Comparison of ENCODE assay signal across 2 cellular contexts in genomic region chr3:5004319-5005152, GRCh38.
TF ChIP-seq lines count a peak whose summit lies in the region.

No MANE protein-coding gene starts in this region.

TF ChIP-seq in HepG2, 621 proteins besides CTCF, POLR2A, EP300 and RAD21:
- peak; percentile 26; the same call in 1 of the 2 replicates for TF ChIP-seq ZNF687 (CRISPR knock-in tag; IDR thresholded peaks at IDR 0.05)
- no peak for TF ChIP-seq ZSCAN29 (CRISPR knock-in tag; conservative IDR thresholded peaks at IDR 0.05)
- TF ChIP-seq ZNF121 (CRISPR knock-in tag; IDR thresholded peaks at IDR 0.05) = peak; percentile 75
- TF ChIP-seq ZNF883 (CRISPR knock-in tag; IDR thresholded peaks at IDR 0.05; ENCODE audit: not compliant biosample characterization) = no peak
- peak; percentile 3; the same call in 1 of the 2 replicates for TF ChIP-seq SALL1 (CRISPR knock-in tag; IDR thresholded peaks at IDR 0.05)

TF ChIP-seq in K562, 482 proteins besides CTCF, POLR2A, EP300 and RAD21:
- no peak for TF ChIP-seq E4F1 (CRISPR knock-in tag; IDR thresholded peaks at IDR 0.05; ENCODE audit: borderline replicate concordance)
- no peak for TF ChIP-seq ZNF253 (CRISPR knock-in tag; conservative IDR thresholded peaks at IDR 0.05)
- TF ChIP-seq HNRNPLL (IDR thresholded peaks at IDR 0.05; ENCODE audit: low read depth, low read length, poor library complexity, severe bottlenecking) = no peak
- TF ChIP-seq HDGF (IDR thresholded peaks at IDR 0.05) = no peak
- TF ChIP-seq MAX (CRISPR knock-in tag; IDR thresholded peaks at IDR 0.05) = no peak
- TF ChIP-seq ZNF224 (CRISPR knock-in tag; IDR thresholded peaks at IDR 0.05) = no peak
- TF ChIP-seq ZNF76 (CRISPR knock-in tag; IDR thresholded peaks at IDR 0.05; ENCODE audit: borderline replicate concordance) = no peak
- no peak for TF ChIP-seq TSC22D4 (tag; IDR thresholded peaks at IDR 0.05)
- no peak for TF ChIP-seq DPF2 (IDR thresholded peaks at IDR 0.05)
- peak; percentile 26; the same call in 1 of the 2 replicates for TF ChIP-seq SMARCA5 (IDR thresholded peaks at IDR 0.05)
- TF ChIP-seq KLF13 (tag; IDR thresholded peaks at IDR 0.05; ENCODE audit: borderline replicate concordance, low read depth) = no peak
- TF ChIP-seq TCF3 (CRISPR knock-in tag; IDR thresholded peaks at IDR 0.05) = no peak
- no peak for TF ChIP-seq ZNF444 (CRISPR knock-in tag; IDR thresholded peaks at IDR 0.05)
- no peak for TF ChIP-seq RBM14 (IDR thresholded peaks at IDR 0.05; ENCODE audit: borderline replicate concordance, insufficient read depth, low read depth, low read length)
- no peak for TF ChIP-seq BMI1 (IDR thresholded peaks at IDR 0.05; ENCODE audit: low read length)
- TF ChIP-seq CREB3L1 (IDR thresholded peaks at IDR 0.05; ENCODE audit: borderline replicate concordance, low read depth) = no peak
- peak; percentile 78 for TF ChIP-seq BCOR (IDR thresholded peaks at IDR 0.05)
- no peak for TF ChIP-seq LCOR (CRISPR knock-in tag; IDR thresholded peaks at IDR 0.05)
- TF ChIP-seq ZNF121 (CRISPR knock-in tag; conservative IDR thresholded peaks at IDR 0.05) = peak; percentile 92
- no peak for TF ChIP-seq ZNF408 (CRISPR knock-in tag; IDR thresholded peaks at IDR 0.05; ENCODE audit: low read depth)
- no peak for TF ChIP-seq FUS (optimal IDR thresholded peaks at IDR 0.05; ENCODE audit: low read depth, low read length)
- TF ChIP-seq SMC3 (conservative IDR thresholded peaks at IDR 0.05; ENCODE audit: insufficient read depth, low read depth, low read length) = no peak
- no peak for TF ChIP-seq ELF4 (CRISPR knock-in tag; IDR thresholded peaks at IDR 0.05)
- TF ChIP-seq POLR2H (tag; IDR thresholded peaks at IDR 0.05; ENCODE audit: low read depth) = no peak
- TF ChIP-seq ZNF551 (CRISPR knock-in tag; IDR thresholded peaks at IDR 0.05) = no peak
- peak; percentile 57 for TF ChIP-seq RBM25 (IDR thresholded peaks at IDR 0.05; ENCODE audit: low read depth, low read length, severe bottlenecking)
- peak; percentile 71 to 73 for TF ChIP-seq KDM1A (IDR thresholded peaks at IDR 0.05)
- no peak for TF ChIP-seq ZNF3 (CRISPR knock-in tag; IDR thresholded peaks at IDR 0.05)
- TF ChIP-seq ETS1 (conservative IDR thresholded peaks at IDR 0.05; ENCODE audit: control insufficient read depth, low read depth, low read length) = no peak
- TF ChIP-seq FOXP4 (CRISPR knock-in tag; IDR thresholded peaks at IDR 0.05; ENCODE audit: borderline replicate concordance) = no peak
- TF ChIP-seq YBX1 (IDR thresholded peaks at IDR 0.05) = no peak
- no peak for TF ChIP-seq LARP7 (IDR thresholded peaks at IDR 0.05)
- TF ChIP-seq TRIM28 (IDR thresholded peaks at IDR 0.05) = no peak
- TF ChIP-seq GATA2 (CRISPR knock-in tag; IDR thresholded peaks at IDR 0.05) = no peak
- no peak for TF ChIP-seq NFIX (CRISPR knock-in tag; IDR thresholded peaks at IDR 0.05; ENCODE audit: low read depth)
- no peak for TF ChIP-seq ZC3H11A (IDR thresholded peaks at IDR 0.05; ENCODE audit: low read depth, low read length)
- no peak for TF ChIP-seq ZFP91 (CRISPR knock-in tag; IDR thresholded peaks at IDR 0.05)
- no peak for TF ChIP-seq ZNF280A (IDR thresholded peaks at IDR 0.05; ENCODE audit: low read depth, partially characterized antibody)
- no peak for TF ChIP-seq TGIF2 (CRISPR knock-in tag; IDR thresholded peaks at IDR 0.05)
- TF ChIP-seq CHD1 (IDR thresholded peaks at IDR 0.05; ENCODE audit: low read length) = no peak
